Comparison of ENCODE assay signal across 21 cellular contexts in the genomic region with DNA sequence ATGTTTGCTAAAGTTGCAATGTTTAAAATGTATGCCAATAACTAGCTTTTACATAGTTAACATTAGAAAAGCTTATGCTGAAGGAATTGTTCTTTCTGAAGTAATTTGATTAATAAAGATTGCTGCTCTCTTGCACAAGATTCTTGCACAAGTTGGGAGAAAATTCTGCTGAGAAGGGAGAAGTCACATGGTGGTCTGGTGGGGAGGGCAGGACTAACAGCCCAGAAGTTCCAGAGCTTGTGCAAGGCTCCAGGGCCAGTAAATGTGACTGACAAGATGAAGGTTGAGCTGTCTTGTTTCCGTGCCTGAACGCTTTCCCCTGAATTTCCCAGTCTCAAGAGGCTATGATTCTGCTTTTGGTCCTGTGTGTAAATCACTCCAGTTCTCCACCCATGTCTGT.
"Had no signal": no experiment of that assay in that cellular context is flagged by ENCODE, and none has a peak within 500 bp of the region (broad histone marks: within the 10 kb centered on the region; RNA-seq: fewer than 3 reads in every experiment).

No MANE protein-coding gene starts in this region.

- H3K4me1 ChIP-seq: psoas muscle, spleen, stomach, transverse colon had no signal

- DNase-seq: cortex of kidney; dorsolateral prefrontal cortex; effector CD8-positive, alpha-beta T cell; immature natural killer cell; kidney; left cardiac atrium; left ventricle myocardium superior; naive thymus-derived CD4-positive, alpha-beta T cell; nephron progenitor cell; psoas muscle; spleen; stimulated activated CD4-positive, alpha-beta T cell treated with anti-CD3 and anti-CD28 coated beads, Interleukin-15, amount 100 ng/mL, for 24 hours; stimulated activated CD4-positive, alpha-beta T cell treated with anti-CD3 and anti-CD28 coated beads, Interleukin-1b, Interleukin-23, amount 100 ng/mL, for 48 hours; stimulated activated CD4-positive, alpha-beta T cell treated with anti-CD3 and anti-CD28 coated beads, Interleukin-4, amount 100 ng/mL, for 4 hours; stimulated activated naive CD4-positive, alpha-beta T cell; stomach; substantia nigra; transverse colon had no signal

- H3K36me3 ChIP-seq: spleen, stomach, thoracic aorta, transverse colon had no signal

- H3K9me3 Mint-ChIP-seq: central memory CD8-positive, alpha-beta T cell; nephron progenitor cell had no signal

- H3K27ac ChIP-seq: dorsolateral prefrontal cortex, psoas muscle, spleen, stomach, thoracic aorta, transverse colon had no signal

- H3K4me3 ChIP-seq: dorsolateral prefrontal cortex, psoas muscle, spleen, stomach, thoracic aorta, transverse colon had no signal

- H3K36me3 Mint-ChIP-seq: immature natural killer cell; naive thymus-derived CD4-positive, alpha-beta T cell had no signal

- H3K4me3 Mint-ChIP-seq: central memory CD8-positive, alpha-beta T cell; immature natural killer cell; naive thymus-derived CD4-positive, alpha-beta T cell; nephron progenitor cell had no signal

- H3K27ac Mint-ChIP-seq: immature natural killer cell; naive thymus-derived CD4-positive, alpha-beta T cell; nephron progenitor cell had no signal

- H3K27me3 Mint-ChIP-seq: central memory CD8-positive, alpha-beta T cell; naive thymus-derived CD4-positive, alpha-beta T cell had no signal

- H3K9me3 ChIP-seq: psoas muscle, spleen, stomach, thoracic aorta, transverse colon had no signal

- ATAC-seq: left ventricle myocardium superior; naive thymus-derived CD4-positive, alpha-beta T cell; psoas muscle; sciatic nerve had no signal

- H3K4me1 Mint-ChIP-seq: central memory CD8-positive, alpha-beta T cell; immature natural killer cell; naive thymus-derived CD4-positive, alpha-beta T cell had no signal

- H3K27me3 ChIP-seq: spleen, stomach, transverse colon had no signal
